Comparison of ENCODE assay signal across 8 cellular contexts in the genomic region with DNA sequence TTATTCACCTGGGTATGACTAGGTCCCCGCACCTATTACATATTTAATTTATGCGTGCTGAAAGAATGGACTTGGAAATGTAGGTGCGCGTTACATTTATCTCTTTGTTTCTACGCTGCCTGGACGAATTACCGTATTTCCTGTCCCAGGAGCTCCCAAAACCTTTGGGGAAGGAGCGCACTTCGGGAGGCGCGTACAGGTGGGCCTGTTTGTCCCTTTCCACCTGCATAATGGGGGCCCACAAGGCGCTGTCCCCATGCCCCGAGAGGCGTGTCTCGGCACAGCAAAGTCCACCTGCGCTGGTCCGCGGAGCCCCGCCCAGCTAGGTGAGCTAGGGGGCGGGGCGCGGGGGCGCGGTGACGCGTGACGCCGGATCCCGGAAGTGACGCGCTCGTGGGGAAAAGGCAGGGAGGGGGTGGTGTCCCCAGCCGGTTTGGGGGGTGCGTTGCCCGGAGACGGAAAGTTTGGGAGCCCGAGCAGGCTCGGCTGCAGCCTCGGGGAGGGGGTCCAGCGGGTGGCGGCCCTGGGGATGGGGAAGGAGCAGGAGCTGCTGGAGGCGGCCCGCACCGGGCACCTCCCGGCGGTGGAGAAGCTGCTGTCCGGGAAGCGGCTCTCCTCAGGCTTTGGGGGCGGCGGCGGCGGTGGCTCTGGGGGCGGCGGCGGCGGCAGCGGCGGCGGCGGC. TPM values are rescaled to one million over a fixed set of nuclear protein-coding genes. Genes with fewer than 3 reads are reported as not detected.
DNase-seq lines count a peak whose midpoint lies in the region; ATAC-seq, FAIRE-seq and TF ChIP-seq lines count a peak whose summit lies in the region.

A gene with protein sequence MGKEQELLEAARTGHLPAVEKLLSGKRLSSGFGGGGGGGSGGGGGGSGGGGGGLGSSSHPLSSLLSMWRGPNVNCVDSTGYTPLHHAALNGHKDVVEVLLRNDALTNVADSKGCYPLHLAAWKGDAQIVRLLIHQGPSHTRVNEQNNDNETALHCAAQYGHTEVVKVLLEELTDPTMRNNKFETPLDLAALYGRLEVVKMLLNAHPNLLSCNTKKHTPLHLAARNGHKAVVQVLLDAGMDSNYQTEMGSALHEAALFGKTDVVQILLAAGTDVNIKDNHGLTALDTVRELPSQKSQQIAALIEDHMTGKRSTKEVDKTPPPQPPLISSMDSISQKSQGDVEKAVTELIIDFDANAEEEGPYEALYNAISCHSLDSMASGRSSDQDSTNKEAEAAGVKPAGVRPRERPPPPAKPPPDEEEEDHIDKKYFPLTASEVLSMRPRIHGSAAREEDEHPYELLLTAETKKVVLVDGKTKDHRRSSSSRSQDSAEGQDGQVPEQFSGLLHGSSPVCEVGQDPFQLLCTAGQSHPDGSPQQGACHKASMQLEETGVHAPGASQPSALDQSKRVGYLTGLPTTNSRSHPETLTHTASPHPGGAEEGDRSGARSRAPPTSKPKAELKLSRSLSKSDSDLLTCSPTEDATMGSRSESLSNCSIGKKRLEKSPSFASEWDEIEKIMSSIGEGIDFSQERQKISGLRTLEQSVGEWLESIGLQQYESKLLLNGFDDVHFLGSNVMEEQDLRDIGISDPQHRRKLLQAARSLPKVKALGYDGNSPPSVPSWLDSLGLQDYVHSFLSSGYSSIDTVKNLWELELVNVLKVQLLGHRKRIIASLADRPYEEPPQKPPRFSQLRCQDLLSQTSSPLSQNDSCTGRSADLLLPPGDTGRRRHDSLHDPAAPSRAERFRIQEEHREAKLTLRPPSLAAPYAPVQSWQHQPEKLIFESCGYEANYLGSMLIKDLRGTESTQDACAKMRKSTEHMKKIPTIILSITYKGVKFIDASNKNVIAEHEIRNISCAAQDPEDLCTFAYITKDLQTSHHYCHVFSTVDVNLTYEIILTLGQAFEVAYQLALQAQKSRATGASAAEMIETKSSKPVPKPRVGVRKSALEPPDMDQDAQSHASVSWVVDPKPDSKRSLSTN (plus strand): TSS at position 382 of the 682 bp plus-strand sequence. CDS start 148 bp downstream, at position 530.

- WGBS in lung, 2 donors, result 0% methylated on average over 41 to 60 of the region's 60 CpGs

- CTCF ChIA-PET in activated CD4-positive, alpha-beta memory T cell treated with anti-CD3 and anti-CD28 coated beads for 36 hours (lab: Charles Lee), result interaction anchor here (0.7 to 1.8 kb wide), 6 partner anchors 98 to 616 kb away, joined by 3 to 8 read pairs (median 5); a partner anchor contains a TSS

- POLR2A ChIA-PET in activated CD4-positive, alpha-beta memory T cell treated with anti-CD3 and anti-CD28 coated beads for 36 hours (lab: Charles Lee), result interaction anchor here (0.6 to 3.3 kb wide), 6 partner anchors 97 to 938 kb away, joined by 3 to 19 read pairs (median 4); a partner anchor contains a TSS

- no peaks in the 10 kb centered on the region for H3K27me3 Mint-ChIP-seq in activated CD4-positive, alpha-beta memory T cell treated with anti-CD3 and anti-CD28 coated beads for 36 hours

- peaks cover 16% of the 10 kb centered on the region for H3K36me3 Mint-ChIP-seq in activated CD4-positive, alpha-beta memory T cell treated with anti-CD3 and anti-CD28 coated beads for 36 hours

- H3K27me3 ChIP-seq in duodenal mucosa (ENCODE audit: control insufficient read depth in 1 of 2, insufficient read depth in 2 of 2, low read length in 2 of 2), result no peaks in the 10 kb centered on the region
- no peaks in the 10 kb centered on the region for H3K27me3 ChIP-seq in lung (ENCODE audit: control insufficient read depth, insufficient read depth)

- ATAC-seq in HG03045 (IDR thresholded peaks at IDR 0.05; ENCODE audit: unreplicated experiment) (peak; percentile 65), lung (ENCODE audit: insufficient read depth, low FRiP score) (peak; percentile 87), GM21390 (IDR thresholded peaks at IDR 0.05; ENCODE audit: unreplicated experiment) (no peak)

- peak within 1 kb of the TSS; percentile 81 for H3K27ac ChIP-seq in duodenal mucosa (ENCODE audit: low read depth, low read length)
- peak within 1 kb of the TSS; percentile 94 for H3K27ac ChIP-seq in lung (ENCODE audit: low read depth in 1 of 2, low read length in 1 of 2)

- H3K4me3 ChIP-seq in duodenal mucosa (ENCODE audit: low read depth in 1 of 2, low read length in 2 of 2), result peak within 1 kb of the TSS; percentile 97 to 100
- H3K4me3 ChIP-seq in lung, result peak within 1 kb of the TSS; percentile 84

- no peaks in the 10 kb centered on the region for H3K9me3 ChIP-seq in duodenal mucosa (ENCODE audit: control insufficient read depth in 1 of 2, low read length in 2 of 2)
- H3K9me3 ChIP-seq in lung (ENCODE audit: control insufficient read depth in 2 of 2, insufficient read depth in 1 of 2, low read length in 1 of 2), result no peaks in the 10 kb centered on the region

- DNase-seq in GM12891 (ENCODE audit: insufficient read length, low spot score) (peak; percentile 63), NCI-H526 treated with DMSO at 0.1 percent for 48 hours (lab: John Stamatoyannopoulos, UW) (peak; percentile 68), lung (ENCODE audit: low spot score) (peak; percentile 89)
- DNase-seq in activated CD4-positive, alpha-beta memory T cell treated with anti-CD3 and anti-CD28 coated beads for 36 hours, result peak; percentile 93
- DNase-seq in stimulated activated CD4-positive, alpha-beta T cell treated with anti-CD3 and anti-CD28 coated beads, TNF-alpha, amount 100 ng/mL, for 1 hour (ENCODE audit: low read depth in 3 of 3, low spot score in 1 of 3), result peak; percentile 71 to 91 (median 80)

- no peak for TF ChIP-seq POLR2A in GM12891 (IDR thresholded peaks at IDR 0.05; ENCODE audit: low read depth, low read length)

- intact Hi-C loops in activated CD4-positive, alpha-beta memory T cell treated with anti-CD3 and anti-CD28 coated beads for 36 hours (cut with micrococcal nuclease), result loop anchor here (1.0 to 2.0 kb wide), 3 partner anchors 23 to 132 kb away; a partner anchor contains a TSS

- H3K27ac Mint-ChIP-seq in activated CD4-positive, alpha-beta memory T cell treated with anti-CD3 and anti-CD28 coated beads for 36 hours, result peak within 1 kb of the TSS; percentile 98

- peaks cover 0 to 7% of the 10 kb centered on the region in 2 donors for H3K36me3 ChIP-seq in duodenal mucosa (ENCODE audit: control insufficient read depth in 1 of 2, insufficient read depth in 2 of 2, low read length in 2 of 2)
- peaks cover 1 to 3% of the 10 kb centered on the region in 2 donors for H3K36me3 ChIP-seq in lung (ENCODE audit: control insufficient read depth in 2 of 2, insufficient read depth in 2 of 2, low read length in 2 of 2)

- peaks cover 17 to 29% of the 10 kb centered on the region in 2 donors for H3K4me1 ChIP-seq in duodenal mucosa (ENCODE audit: control insufficient read depth in 1 of 2, insufficient read depth in 2 of 2, low read length in 2 of 2)
- peaks cover 3 to 18% of the 10 kb centered on the region in 2 donors for H3K4me1 ChIP-seq in lung (ENCODE audit: control insufficient read depth in 2 of 2, insufficient read depth in 2 of 2, low read length in 2 of 2)

- H3K4me3 Mint-ChIP-seq in activated CD4-positive, alpha-beta memory T cell treated with anti-CD3 and anti-CD28 coated beads for 36 hours, result peak within 1 kb of the TSS; percentile 100

- H3K4me1 Mint-ChIP-seq in activated CD4-positive, alpha-beta memory T cell treated with anti-CD3 and anti-CD28 coated beads for 36 hours (ENCODE audit: low read depth), result peaks cover 35% of the 10 kb centered on the region

- peak; percentile 92 for FAIRE-seq in GM12891 (lab: Jason Lieb, UNC)

- H3K9me3 Mint-ChIP-seq in activated CD4-positive, alpha-beta memory T cell treated with anti-CD3 and anti-CD28 coated beads for 36 hours, result peaks cover 3% of the 10 kb centered on the region

- H3K9ac ChIP-seq in duodenal mucosa (ENCODE audit: low read depth in 1 of 2, low read length in 2 of 2), result peak within 1 kb of the TSS; percentile 96 to 100

- no peak for TF ChIP-seq CTCF in lung (IDR thresholded peaks at IDR 0.05; ENCODE audit: control extremely low read depth, extremely low read depth)

TF ChIP-seq in GM12891, 5 proteins besides CTCF, POLR2A, EP300 and RAD21:
- TF ChIP-seq PAX5 (IDR thresholded peaks at IDR 0.05; ENCODE audit: insufficient read depth, low read length, severe bottlenecking) (peak; percentile 97), TAF1 (IDR thresholded peaks at IDR 0.05; ENCODE audit: low read depth, low read length) (no peak), POU2F2 (IDR thresholded peaks at IDR 0.05; ENCODE audit: low read depth, low read length) (no peak)

RNA-seq across cellular contexts. Expression of the gene that starts here (rescaled TPM):
- polyA plus RNA-seq in GM12891 (2012; ENCODE audit: low read depth, missing spikeins), result 1.9 TPM
- total RNA-seq in activated CD4-positive, alpha-beta memory T cell treated with anti-CD3 and anti-CD28 coated beads for 36 hours, result 1 to 10 TPM; 7.2 to 7.7 TPM
- 10 to 100 TPM; 33.1 to 40.6 TPM for total RNA-seq in lung
- polyA plus RNA-seq in lung, result 10 to 100 TPM; 10.4 to 15.4 TPM
